ENCODE assay signal across 23 cellular contexts in genomic region chr3:99885085-99885484, GRCh38.
"Had no signal": no experiment of that assay in that cellular context is flagged by ENCODE, and none has a peak within 500 bp of the region (broad histone marks: within the 10 kb centered on the region; RNA-seq: fewer than 3 reads in every experiment).

No MANE protein-coding gene starts in this region.

- H3K27me3 Mint-ChIP-seq: activated B cell treated with CpG ODN at 0.5 μM for 24 hours; activated naive CD8-positive, alpha-beta T cell treated with anti-CD3 and anti-CD28 coated beads, Interleukin-2, amount 50 U/mL, for 24 hours; T-helper 17 cell had no signal

- H3K4me1 ChIP-seq: body of pancreas had no signal

- H3K27ac Mint-ChIP-seq: activated B cell treated with CpG ODN at 0.5 μM for 24 hours; activated CD8-positive, alpha-beta T cell treated with anti-CD3 and anti-CD28 coated beads, Interleukin-2, amount 10 ng/mL, durations not matched to agents 7 days and 5 days; activated naive CD8-positive, alpha-beta T cell treated with anti-CD3 and anti-CD28 coated beads, Interleukin-2, amount 50 U/mL, for 24 hours; T-helper 17 cell had no signal

- H3K9me3 Mint-ChIP-seq: activated B cell treated with CpG ODN at 0.5 μM for 24 hours; activated naive CD4-positive, alpha-beta T cell treated with anti-CD3 and anti-CD28 coated beads, Interleukin-2, amount 50 U/mL, for 72 hours; activated T-cell treated with anti-CD3 and anti-CD28 coated beads, Interleukin-2, amount 50 U/mL, for 4 hours had no signal

- H3K4me3 Mint-ChIP-seq: activated B cell treated with CpG ODN at 0.5 μM for 24 hours; activated naive CD8-positive, alpha-beta T cell treated with anti-CD3 and anti-CD28 coated beads, Interleukin-2, amount 50 U/mL, for 24 hours; activated T-cell treated with anti-CD3 and anti-CD28 coated beads, Interleukin-2, amount 50 U/mL, for 4 hours; T-helper 17 cell had no signal

- H3K4me3 ChIP-seq: ascending aorta, body of pancreas, Peyer's patch had no signal

- H3K27ac ChIP-seq: ascending aorta had no signal

- DNase-seq: activated B cell treated with CpG ODN at 0.5 μM for 24 hours; activated CD4-positive, alpha-beta T cell treated with anti-CD3 and anti-CD28 coated beads for 1 hour; activated CD4-positive, alpha-beta T cell treated with anti-CD3 and anti-CD28 coated beads, Interleukin-2, amount 50 U/mL, for 1 hour; activated CD8-positive, alpha-beta T cell treated with anti-CD3 and anti-CD28 coated beads, Interleukin-2, amount 10 ng/mL, durations not matched to agents 7 days and 5 days; activated effector memory CD4-positive, alpha-beta T cell treated with anti-CD3 and anti-CD28 coated beads, Interleukin-2, amount 50 U/mL, for 16 hours; activated naive CD4-positive, alpha-beta T cell treated with Interleukin-2 at 50 U/mL for 16 hours; activated naive CD8-positive, alpha-beta T cell treated with anti-CD3 and anti-CD28 coated beads, Interleukin-2, amount 50 U/mL, for 24 hours; activated T-cell treated with anti-CD3 and anti-CD28 coated beads, Interleukin-2, amount 50 U/mL, for 4 hours; amniotic stem cell; body of pancreas; central memory CD4-positive, alpha-beta T cell; MM.1S; NCI-H1105; NCI-H1436; NCI-H1694 treated with DMSO at 0.1 percent for 48 hours; NCI-H2029 treated with DMSO at 0.1 percent for 48 hours; NCI-H510A treated with DMSO at 0.1 percent for 48 hours; Peyer's patch; SIG-M5; T-helper 17 cell; T1000 had no signal

- H3K9me3 ChIP-seq: ascending aorta, body of pancreas, Peyer's patch had no signal

- H3K36me3 ChIP-seq: ascending aorta, Peyer's patch had no signal

- ATAC-seq: activated naive CD4-positive, alpha-beta T cell treated with anti-CD3 and anti-CD28 coated beads, Interleukin-2, amount 50 U/mL, for 72 hours; activated naive CD8-positive, alpha-beta T cell treated with anti-CD3 and anti-CD28 coated beads, Interleukin-2, amount 50 U/mL, for 24 hours; activated T-cell treated with anti-CD3 and anti-CD28 coated beads, Interleukin-2, amount 50 U/mL, for 4 hours; body of pancreas; T-helper 17 cell had no signal

- H3K27me3 ChIP-seq: ascending aorta, body of pancreas, Peyer's patch had no signal

- H3K4me1 Mint-ChIP-seq: activated B cell treated with CpG ODN at 0.5 μM for 24 hours had no signal
